ENCODE assay signal across 22 cellular contexts in the genomic region with DNA sequence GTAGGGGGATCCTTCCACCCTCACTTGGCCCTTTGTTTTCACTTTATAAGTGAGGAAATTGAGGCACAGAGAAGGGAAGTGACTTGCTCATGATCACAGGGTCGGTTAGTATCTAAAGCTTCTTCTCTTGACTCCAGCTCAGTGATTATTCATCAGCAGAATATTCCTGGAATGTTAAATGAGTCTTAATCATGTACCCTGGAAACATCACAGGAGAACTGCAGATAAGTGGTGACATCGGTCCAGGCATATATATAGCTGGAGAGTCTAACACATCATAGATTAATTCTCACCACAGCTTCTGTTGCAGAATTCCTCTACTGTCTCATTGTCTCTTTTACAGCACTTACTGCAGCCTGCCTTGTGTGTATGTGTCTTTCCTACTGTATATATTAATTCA.
DNase-seq lines count a peak whose midpoint lies in the region; ATAC-seq and TF ChIP-seq lines count a peak whose summit lies in the region.
"Had no signal": no experiment of that assay in that cellular context is flagged by ENCODE, and none has a peak within 500 bp of the region (broad histone marks: within the 10 kb centered on the region; RNA-seq: fewer than 3 reads in every experiment).

No MANE protein-coding gene starts in this region.

- no peak for TF ChIP-seq POLR2A in Peyer's patch (IDR thresholded peaks at IDR 0.05)

- DNase-seq in Daoy (ENCODE audit: low read depth) = peak; percentile 5
- DNase-seq in HS-5 (ENCODE audit: low read depth) = peak; percentile 36
- DNase-seq in astrocyte of the hippocampus (ENCODE audit: low read depth, low spot score) = peak; percentile 3
- peak; percentile 34 for DNase-seq in retinal pigment epithelial cell (ENCODE audit: low read depth)
- DNase-seq in NCI-H345 (lab: John Stamatoyannopoulos, UW) = no peak
- no peak for DNase-seq in Peyer's patch
- DNase-seq: Calu3; CD8-positive, alpha-beta memory T cell; DMS153; Karpas-422; NCI-H1694; NCI-H2081 treated with DMSO at 0.1 percent for 48 hours; NCI-H2171 treated with DMSO at 0.1 percent for 48 hours; NCI-H446 treated with DMSO at 0.1 percent for 48 hours; NCI-H526 treated with DMSO at 0.1 percent for 48 hours; OCI-M1; RPMI8226; SHP77 treated with DMSO at 0.1 percent for 48 hours had no signal

- TF ChIP-seq CTCF in retinal pigment epithelial cell (conservative IDR thresholded peaks at IDR 0.05; ENCODE audit: low read depth, low read length) = no peak
- no peak for TF ChIP-seq CTCF in Peyer's patch (IDR thresholded peaks at IDR 0.05)

- H3K36me3 ChIP-seq in Peyer's patch = no peaks in the 10 kb centered on the region

- no peaks in the 10 kb centered on the region for H3K4me1 ChIP-seq in Peyer's patch

- no peak overlapping the region for H3K4me3 ChIP-seq in retinal pigment epithelial cell (ENCODE audit: low read length)
- no peak overlapping the region for H3K4me3 ChIP-seq in Peyer's patch
- H3K4me3 ChIP-seq: SK-N-MC had no signal

- no peak overlapping the region for H3K27ac ChIP-seq in Peyer's patch
- H3K27ac ChIP-seq: C4-2B, SK-N-MC had no signal

- H3K27me3 ChIP-seq in Peyer's patch = no peaks in the 10 kb centered on the region

- no peak for ATAC-seq in HG03097 (IDR thresholded peaks at IDR 0.05; ENCODE audit: low FRiP score, unreplicated experiment)
- ATAC-seq: HCT116 had no signal

- no peaks in the 10 kb centered on the region for H3K9me3 ChIP-seq in Peyer's patch

Comparison
In these comparisons a context has a peak if more than half of its experiments do, and no peak if none do; other contexts are left out.
1. DNase-seq: peak in Daoy (single experiment), HS-5 (single experiment), astrocyte of the hippocampus (single experiment) and retinal pigment epithelial cell (single experiment); none in NCI-H345 (single experiment) and Peyer's patch (0 of 3).